In genomic region chrX:46849933-46850332, GRCh38 we compare ENCODE assay signal across 22 cellular contexts. TPM values are rescaled to one million over a fixed set of nuclear protein-coding genes. Genes with fewer than 3 reads are reported as not detected.
DNase-seq lines count a peak whose midpoint lies in the region; ATAC-seq and TF ChIP-seq lines count a peak whose summit lies in the region.
"Had no signal": no experiment of that assay in that cellular context is flagged by ENCODE, and none has a peak within 500 bp of the region (broad histone marks: within the 10 kb centered on the region; RNA-seq: fewer than 3 reads in every experiment).

No MANE protein-coding gene starts in this region.

- H3K4me3 ChIP-seq in GM23248 (no peak overlapping the region), SJCRH30 (no peak overlapping the region), endodermal cell (ENCODE audit: low read length) (no peak overlapping the region), psoas muscle (no peak overlapping the region)
- H3K4me3 ChIP-seq: breast epithelium, gastrocnemius medialis, stomach had no signal

- no peaks in the 10 kb centered on the region for H3K9me2 ChIP-seq in GM23248 (ENCODE audit: insufficient read depth)

- peaks cover 29% of the 10 kb centered on the region for H3K9me3 Mint-ChIP-seq in endodermal cell
- H3K9me3 Mint-ChIP-seq: activated naive CD8-positive, alpha-beta T cell treated with anti-CD3 and anti-CD28 coated beads, Interleukin-2, amount 10 ng/mL, durations not matched to agents 7 days and 5 days had no signal

- peaks cover 7% of the 10 kb centered on the region for H3K36me3 Mint-ChIP-seq in endodermal cell (ENCODE audit: low read depth)

- H3K27me3 ChIP-seq in GM23248 (replicated peaks; ENCODE audit: insufficient read depth) (no peaks in the 10 kb centered on the region), SJCRH30 (no peaks in the 10 kb centered on the region), foreskin keratinocyte (no peaks in the 10 kb centered on the region), endodermal cell (ENCODE audit: control insufficient read depth, insufficient read depth, low read length, poor library complexity, severe bottlenecking) (no peaks in the 10 kb centered on the region), psoas muscle (ENCODE audit: insufficient read depth in 3 of 3, low read length in 2 of 3) (no peaks in the 10 kb centered on the region)
- H3K27me3 ChIP-seq: gastrocnemius medialis, stomach had no signal

- H3K4me1 ChIP-seq in GM23248 (ENCODE audit: insufficient read depth) (no peaks in the 10 kb centered on the region), SJCRH30 (no peaks in the 10 kb centered on the region), foreskin keratinocyte (no peaks in the 10 kb centered on the region), endodermal cell (ENCODE audit: control insufficient read depth, insufficient read depth, low read length) (no peaks in the 10 kb centered on the region), psoas muscle (no peaks in the 10 kb centered on the region)
- H3K4me1 ChIP-seq: breast epithelium, gastrocnemius medialis, stomach had no signal

- intact Hi-C loops in psoas muscle (cut with DNase I) = no loop called here

- H2AFZ ChIP-seq in GM23248 = no peak overlapping the region

- peaks cover 94% of the 10 kb centered on the region for H3K79me2 ChIP-seq in GM23248 (ENCODE audit: insufficient read depth)

- H3K27ac ChIP-seq in GM23248 (no peak overlapping the region), SJCRH30 (no peak overlapping the region), foreskin keratinocyte (no peak overlapping the region), endodermal cell (ENCODE audit: low read depth, low read length) (no peak overlapping the region), psoas muscle (no peak overlapping the region)
- H3K27ac ChIP-seq: breast epithelium, epithelial cell of prostate, gastrocnemius medialis, stomach had no signal

- DNase-seq in DMS 273 (lab: John Stamatoyannopoulos, UW; ENCODE audit: unreplicated experiment) (peak; percentile 76), GM23248 (peak; percentile 15), SJCRH30 (peak; percentile 2 to 4), foreskin keratinocyte (no peak), endodermal cell (no peak), GF-D8 (lab: John Stamatoyannopoulos, UW) (no peak), NCI-H1694 (lab: John Stamatoyannopoulos, UW) (no peak), psoas muscle (no peak)
- DNase-seq: activated naive CD8-positive, alpha-beta T cell treated with anti-CD3 and anti-CD28 coated beads, Interleukin-2, amount 10 ng/mL, durations not matched to agents 7 days and 5 days; activated T-cell treated with anti-CD3 and anti-CD28 coated beads, Interleukin-2, amount 50 U/mL, for 48 hours; dermis blood vessel endothelial cell; gastrocnemius medialis; NCI-H446 treated with DMSO at 0.1 percent for 48 hours; stimulated activated CD4-positive, alpha-beta T cell treated with anti-CD3 and anti-CD28 coated beads, Interleukin-2, amount 100 ng/mL, for 48 hours; stomach; T-helper 17 cell; trophoblast cell had no signal

- peak; percentile 49 for ATAC-seq in foreskin keratinocyte
- ATAC-seq in psoas muscle = no peak
- ATAC-seq: gastrocnemius medialis, T-helper 17 cell, WTC11 had no signal

- no peaks in the 10 kb centered on the region for H3K27me3 Mint-ChIP-seq in endodermal cell (ENCODE audit: insufficient read depth)
- H3K27me3 Mint-ChIP-seq: activated naive CD8-positive, alpha-beta T cell treated with anti-CD3 and anti-CD28 coated beads, Interleukin-2, amount 10 ng/mL, durations not matched to agents 7 days and 5 days; progenitor cell of endocrine pancreas; T-helper 17 cell had no signal

- in situ Hi-C loops in GM23248 (cut with MboI) = no loop called here

- no peaks in the 10 kb centered on the region for H3K4me1 Mint-ChIP-seq in endodermal cell
- H3K4me1 Mint-ChIP-seq: nephron had no signal

- H3K4me3 Mint-ChIP-seq in endodermal cell = no peak overlapping the region
- H3K4me3 Mint-ChIP-seq: activated naive CD8-positive, alpha-beta T cell treated with anti-CD3 and anti-CD28 coated beads, Interleukin-2, amount 10 ng/mL, durations not matched to agents 7 days and 5 days; nephron; T-helper 17 cell; WTC11 had no signal

- H3K9ac ChIP-seq in GM23248 (no peak overlapping the region), endodermal cell (ENCODE audit: extremely low read depth, low read length, poor library complexity, severe bottlenecking) (no peak overlapping the region)

- no peaks in the 10 kb centered on the region for H4K20me1 ChIP-seq in GM23248 (ENCODE audit: insufficient read depth)

- H3K36me3 ChIP-seq in GM23248 (ENCODE audit: low read depth) = no peaks in the 10 kb centered on the region; the same call in 1 of the 2 replicates
- no peaks in the 10 kb centered on the region for H3K36me3 ChIP-seq in SJCRH30
- peaks cover 11% of the 10 kb centered on the region for H3K36me3 ChIP-seq in endodermal cell (ENCODE audit: control insufficient read depth, insufficient read depth, low read length)
- H3K36me3 ChIP-seq in psoas muscle (ENCODE audit: insufficient read depth in 1 of 2, low read depth in 1 of 2) = peaks cover 0 to 10% of the 10 kb centered on the region in 2 donors
- H3K36me3 ChIP-seq: breast epithelium, gastrocnemius medialis had no signal

- H3K27ac Mint-ChIP-seq in endodermal cell = no peak overlapping the region
- H3K27ac Mint-ChIP-seq: activated naive CD8-positive, alpha-beta T cell treated with anti-CD3 and anti-CD28 coated beads, Interleukin-2, amount 10 ng/mL, durations not matched to agents 7 days and 5 days; nephron; progenitor cell of endocrine pancreas; T-helper 17 cell; WTC11 had no signal

- no peaks in the 10 kb centered on the region for H3F3A ChIP-seq in GM23248 (ENCODE audit: insufficient read depth)

- TF ChIP-seq CTCF in foreskin keratinocyte (conservative IDR thresholded peaks at IDR 0.05) (no peak), endodermal cell (conservative IDR thresholded peaks at IDR 0.05) (no peak), psoas muscle (IDR thresholded peaks at IDR 0.05) (no peak)

- no peaks in the 10 kb centered on the region for H3K9me3 ChIP-seq in GM23248 (ENCODE audit: low read depth)
- H3K9me3 ChIP-seq in SJCRH30 (replicated peaks) = no peaks in the 10 kb centered on the region
- no peaks in the 10 kb centered on the region for H3K9me3 ChIP-seq in endodermal cell (ENCODE audit: control insufficient read depth, low read length)
- no peaks in the 10 kb centered on the region for H3K9me3 ChIP-seq in psoas muscle
- H3K9me3 ChIP-seq: breast epithelium, gastrocnemius medialis, stomach had no signal

- no peak overlapping the region for H3K4me2 ChIP-seq in GM23248 (ENCODE audit: unreplicated experiment)

RNA-seq across cellular contexts. Expression of gene RP2, which starts 13.1 kb away (rescaled TPM):
- total RNA-seq in GM23248 (2014; rRNA removed; shearing (Covaris generic)) = 19.7 and 23.5 TPM in 2 replicates
- polyA plus RNA-seq in GM23248 (2016; fragmentation: Nextera tagmentation; extraction: Ambion mirVana) (13.5 and 14.9 TPM in 2 replicates), foreskin keratinocyte (3.2 and 4.1 TPM in 2 replicates), psoas muscle (1 to 10 TPM; 1.5 to 2.7 (median 1.7) TPM)
- 14.4 and 15.0 TPM in 2 replicates for total RNA-seq in SJCRH30 (2014; rRNA removed; shearing (Covaris generic))
- total RNA-seq in foreskin keratinocyte (13.2 and 14.1 TPM in 2 replicates), endodermal cell (10 to 100 TPM; 11.8 to 12.1 TPM), psoas muscle (1 to 10 TPM; 1.6 to 2.4 (median 2.1) TPM)
- 18.7 TPM for polyA plus RNA-seq in endodermal cell (2013, experiment 1 of 2)
- polyA plus RNA-seq in endodermal cell (2013, experiment 2 of 2) = 20.1 TPM

Comparison
In these comparisons a context has a peak if more than half of its experiments do, and no peak if none do; other contexts are left out.
1. DNase-seq: peak in DMS 273 (single experiment), GM23248 (single experiment) and SJCRH30 (2 of 2); none in foreskin keratinocyte (0 of 2), endodermal cell (single experiment), GF-D8 (single experiment), NCI-H1694 (single experiment) and psoas muscle (0 of 2).